In the genomic region with DNA sequence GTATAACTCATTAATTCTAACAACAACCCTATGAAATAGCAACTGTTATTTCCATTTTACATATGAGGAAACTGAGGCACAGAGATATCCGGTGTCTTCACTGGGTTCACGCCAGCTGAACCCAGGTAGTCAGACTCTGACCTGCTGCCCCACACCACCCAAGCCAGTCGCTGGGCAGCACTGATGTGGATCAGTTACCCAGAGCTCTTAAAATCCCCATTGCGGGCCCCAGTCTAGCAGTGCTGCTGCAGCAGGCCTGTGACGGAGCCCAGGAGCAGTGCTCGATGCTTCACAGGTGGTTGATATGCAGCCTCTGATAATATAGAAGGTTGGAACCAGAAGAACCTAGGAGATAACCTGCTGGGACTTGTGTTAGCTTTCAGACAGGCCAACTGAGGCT, we compare ENCODE assay signal across 23 cellular contexts. TPM values are rescaled to one million over a fixed set of nuclear protein-coding genes. Genes with fewer than 3 reads are reported as not detected.
A peak's percentile ranks its signal among the peaks of the same experiment; 100 is the strongest.
DNase-seq lines count a peak whose midpoint lies in the region; ATAC-seq, FAIRE-seq and TF ChIP-seq lines count a peak whose summit lies in the region.
"Had no signal": no experiment of that assay in that cellular context is flagged by ENCODE, and none has a peak within 500 bp of the region (broad histone marks: within the 10 kb centered on the region; RNA-seq: fewer than 3 reads in every experiment).

No MANE protein-coding gene starts in this region.

- H3K4me3 ChIP-seq in kidney (ENCODE audit: low read length in 2 of 2) (no peak overlapping the region), dorsolateral prefrontal cortex (no peak overlapping the region)
- H3K4me3 ChIP-seq: A549, GM23248 had no signal

- TF ChIP-seq CTCF in kidney (IDR thresholded peaks at IDR 0.05; ENCODE audit: borderline replicate concordance, extremely low read depth, insufficient read depth) (no peak), dorsolateral prefrontal cortex (IDR thresholded peaks at IDR 0.05 in 54 of 56, conservative IDR thresholded peaks at IDR 0.05 in 2 of 56; ENCODE audit: low read depth in 1 of 56, partially characterized antibody in 56 of 56) (no peak)

- H3K9ac ChIP-seq in kidney (ENCODE audit: low read length in 2 of 2): no peak overlapping the region
- H3K9ac ChIP-seq: GM23248 had no signal

- peak; percentile 9 for DNase-seq in Right ventricle myocardium inferior (ENCODE audit: missing footprints)
- DNase-seq in left ventricle myocardium superior: no peak
- peak; percentile 53 for DNase-seq in kidney
- peak; percentile 52 for DNase-seq in sciatic nerve (ENCODE audit: low spot score)
- DNase-seq in urothelium cell line (ENCODE audit: low spot score): no peak
- no peak for DNase-seq in dorsolateral prefrontal cortex
- DNase-seq: ACHN; C1 segment of cervical spinal cord; Calu3; CD4-positive, alpha-beta memory T cell; COR-L47; DMS153; DND-41; GM23248; H7; HCEC 1CT had no signal

- H3K36me3 ChIP-seq in kidney (ENCODE audit: control insufficient read depth in 1 of 2, insufficient read depth in 2 of 2, low read length in 2 of 2): peaks cover 8 to 30% of the 10 kb centered on the region in 2 donors

- no peaks in the 10 kb centered on the region for H3K27me3 ChIP-seq in dorsolateral prefrontal cortex

- intact Hi-C loops in Right ventricle myocardium inferior (cut with DNase I): loop anchor here (5.0 kb wide), 1 partner anchor 492 kb away; a partner anchor contains a TSS
- intact Hi-C loops in left ventricle myocardium superior (cut with micrococcal nuclease): no loop called here
- intact Hi-C loops in kidney (cut with DNase I): loop anchor here (5.0 kb wide), 1 partner anchor 482 kb away; no protein-coding TSS in a partner anchor
- intact Hi-C loops in sciatic nerve (cut with DNase I): loop anchor here (5.0 kb wide), 1 partner anchor 487 kb away; a partner anchor contains a TSS
- intact Hi-C loops in dorsolateral prefrontal cortex (cut with DNase I): loop anchor here (5.0 to 10.0 kb wide), 4 partner anchors 357 to 649 kb away; a partner anchor contains a TSS

- FAIRE-seq in kidney (lab: Jason Lieb, UNC) (no peak), urothelium cell line (lab: Jason Lieb, UNC) (no peak)
- FAIRE-seq: A549, G401.6, GM12892, GM19239, H1 had no signal

- H3K27ac ChIP-seq in kidney (ENCODE audit: low read depth in 2 of 2, low read length in 2 of 2) (no peak overlapping the region), dorsolateral prefrontal cortex (peak overlapping the region in 1 of 59 donors; percentile 100)
- H3K27ac ChIP-seq: 22Rv1, A549, GM23248 had no signal

- peaks cover 28 to 34% of the 10 kb centered on the region in 2 donors for H3K4me1 ChIP-seq in kidney (ENCODE audit: control insufficient read depth in 1 of 2, insufficient read depth in 1 of 2, low read depth in 1 of 2, low read length in 2 of 2)

- ATAC-seq in Right ventricle myocardium inferior (no peak), left ventricle myocardium superior (no peak), sciatic nerve (no peak), GM18867 (IDR thresholded peaks at IDR 0.05; ENCODE audit: unreplicated experiment) (no peak)
- ATAC-seq: A549 had no signal

- no peaks in the 10 kb centered on the region for H3K9me3 ChIP-seq in kidney (ENCODE audit: control insufficient read depth in 1 of 2, low read length in 2 of 2)
- H3K9me3 ChIP-seq: A549 had no signal

RNA-seq across cellular contexts. Expression of a gene that starts 24.3 kb away (rescaled TPM):
- total RNA-seq in Right ventricle myocardium inferior (194 TPM), left ventricle myocardium superior (186 TPM), kidney (164 TPM), sciatic nerve (78.2 TPM), dorsolateral prefrontal cortex (100 to 1,000 TPM; 149 to 296 (median 203) TPM)
- 161 TPM for polyA plus RNA-seq in kidney (ENCODE audit: insufficient read depth, low read depth, low replicate concordance)

RNA-seq across cellular contexts. Expression of a gene that starts 24.9 kb away (rescaled TPM):
- total RNA-seq in Right ventricle myocardium inferior: 85.5 TPM
- total RNA-seq in left ventricle myocardium superior: 94.6 TPM
- 32.3 TPM for total RNA-seq in kidney
- 76.8 TPM for polyA plus RNA-seq in kidney (ENCODE audit: insufficient read depth, low read depth, low replicate concordance)
- total RNA-seq in sciatic nerve: 37.4 TPM
- total RNA-seq in dorsolateral prefrontal cortex: 10 to 100 TPM; 32.6 to 71.0 (median 47.5) TPM

RNA-seq across cellular contexts. Expression of a gene that starts 42.6 kb away (rescaled TPM):
- total RNA-seq in Right ventricle myocardium inferior: 4.6 TPM
- total RNA-seq in left ventricle myocardium superior: 3.5 TPM
- total RNA-seq in kidney: 46.9 TPM
- polyA plus RNA-seq in kidney (ENCODE audit: insufficient read depth, low read depth, low replicate concordance): 18.0 TPM
- 39.3 TPM for total RNA-seq in sciatic nerve
- 10 to 100 TPM in 102 of 120 experiments, 1 to 10 TPM in 18; 4.7 to 34.0 (median 13.8) TPM for total RNA-seq in dorsolateral prefrontal cortex

RNA-seq across cellular contexts. Expression of a gene that starts 54.6 kb away (rescaled TPM):
- total RNA-seq in Right ventricle myocardium inferior (6.8 TPM), left ventricle myocardium superior (5.2 TPM), kidney (9.1 TPM), sciatic nerve (10.3 TPM), dorsolateral prefrontal cortex (10 to 100 TPM in 118 of 120 experiments, 1 to 10 TPM in 2; 9.9 to 26.6 (median 16.5) TPM)
- polyA plus RNA-seq in kidney (ENCODE audit: insufficient read depth, low read depth, low replicate concordance): 12.1 TPM

Comparison
In these comparisons a context has a peak if more than half of its experiments do, and no peak if none do; other contexts are left out.
1. DNase-seq: peak in Right ventricle myocardium inferior (single experiment), kidney (single experiment) and sciatic nerve (single experiment); none in left ventricle myocardium superior (single experiment), urothelium cell line (single experiment) and dorsolateral prefrontal cortex (0 of 10).